ENCODE assay signal across 1 cellular context in genomic region chr6:33198853-33199436, GRCh38.
TF ChIP-seq lines count a peak whose summit lies in the region.

No MANE protein-coding gene starts in this region.

TF ChIP-seq in K562, 482 proteins besides CTCF, POLR2A, EP300 and RAD21:
- TF ChIP-seq ZBTB5 (IDR thresholded peaks at IDR 0.05) = no peak
- TF ChIP-seq ZNF253 (CRISPR knock-in tag; conservative IDR thresholded peaks at IDR 0.05) = no peak
- peak; percentile 45; the same call in 1 of the 2 replicates for TF ChIP-seq ZNF121 (CRISPR knock-in tag; conservative IDR thresholded peaks at IDR 0.05)
- peak; percentile 17; the same call in 1 of the 2 replicates for TF ChIP-seq BCOR (IDR thresholded peaks at IDR 0.05)
- TF ChIP-seq ARHGAP35 (IDR thresholded peaks at IDR 0.05; ENCODE audit: partially characterized antibody) = no peak
